29 cellular contexts compared by ENCODE assay signal in genomic region chr12:131788070-131788469, GRCh38. TPM values are rescaled to one million over a fixed set of nuclear protein-coding genes. Genes with fewer than 3 reads are reported as not detected.
"Had no signal": no experiment of that assay in that cellular context is flagged by ENCODE, and none has a peak within 500 bp of the region (broad histone marks: within the 10 kb centered on the region; RNA-seq: fewer than 3 reads in every experiment).

No MANE protein-coding gene starts in this region.

- H3K27me3 Mint-ChIP-seq: activated CD4-positive, alpha-beta memory T cell treated with anti-CD3 and anti-CD28 coated beads, Interleukin-2, amount 10 ng/mL, durations not matched to agents 7 days and 5 days; activated CD4-positive, alpha-beta T cell treated with anti-CD3 and anti-CD28 coated beads, Interleukin-2, amount 10 ng/mL, durations not matched to agents 7 days and 5 days; activated naive CD8-positive, alpha-beta T cell treated with anti-CD3 and anti-CD28 coated beads for 36 hours; activated T-cell treated with anti-CD3 and anti-CD28 coated beads, Interleukin-2, amount 50 U/mL, for 24 hours; brain had no signal

- H3K4me3 ChIP-seq: ascending aorta, breast epithelium, cardiac muscle cell, colonic mucosa, esophagus squamous epithelium, gastroesophageal sphincter had no signal

- H3K4me1 Mint-ChIP-seq: activated CD4-positive, alpha-beta memory T cell treated with anti-CD3 and anti-CD28 coated beads, Interleukin-2, amount 10 ng/mL, durations not matched to agents 7 days and 5 days; activated CD4-positive, alpha-beta T cell treated with anti-CD3 and anti-CD28 coated beads, Interleukin-2, amount 10 ng/mL, durations not matched to agents 7 days and 5 days had no signal

- H3K27ac ChIP-seq: ascending aorta, breast epithelium, cardiac muscle cell, colonic mucosa, epithelial cell of prostate, esophagus squamous epithelium, gastroesophageal sphincter had no signal

- H3K27ac Mint-ChIP-seq: activated CD4-positive, alpha-beta memory T cell treated with anti-CD3 and anti-CD28 coated beads, Interleukin-2, amount 10 ng/mL, durations not matched to agents 7 days and 5 days; activated CD4-positive, alpha-beta T cell treated with anti-CD3 and anti-CD28 coated beads, Interleukin-2, amount 10 ng/mL, durations not matched to agents 7 days and 5 days; activated naive CD8-positive, alpha-beta T cell treated with anti-CD3 and anti-CD28 coated beads for 36 hours; activated T-cell treated with anti-CD3 and anti-CD28 coated beads, Interleukin-2, amount 50 U/mL, for 24 hours; activated T-cell treated with anti-CD3 and anti-CD28 coated beads, Interleukin-2, amount 50 U/mL, for 72 hours had no signal

- H3K9me3 Mint-ChIP-seq: activated CD4-positive, alpha-beta memory T cell treated with anti-CD3 and anti-CD28 coated beads, Interleukin-2, amount 10 ng/mL, durations not matched to agents 7 days and 5 days; activated CD4-positive, alpha-beta T cell treated with anti-CD3 and anti-CD28 coated beads, Interleukin-2, amount 10 ng/mL, durations not matched to agents 7 days and 5 days; activated naive CD8-positive, alpha-beta T cell treated with anti-CD3 and anti-CD28 coated beads for 36 hours; activated T-cell treated with anti-CD3 and anti-CD28 coated beads, Interleukin-2, amount 50 U/mL, for 24 hours; activated T-cell treated with anti-CD3 and anti-CD28 coated beads, Interleukin-2, amount 50 U/mL, for 72 hours; brain had no signal

- H3K4me1 ChIP-seq: ascending aorta, breast epithelium, colonic mucosa had no signal

- DNase-seq: activated CD4-positive, alpha-beta memory T cell treated with anti-CD3 and anti-CD28 coated beads, Interleukin-2, amount 10 ng/mL, durations not matched to agents 7 days and 5 days; activated CD4-positive, alpha-beta T cell treated with anti-CD3 and anti-CD28 coated beads for 1 hour; activated CD4-positive, alpha-beta T cell treated with anti-CD3 and anti-CD28 coated beads for 4 hours; activated CD4-positive, alpha-beta T cell treated with anti-CD3 and anti-CD28 coated beads, Interleukin-2, amount 10 ng/mL, durations not matched to agents 7 days and 5 days; activated CD4-positive, alpha-beta T cell treated with anti-CD3 and anti-CD28 coated beads, Interleukin-2, amount 50 U/mL, for 4 hours; activated CD8-positive, alpha-beta memory T cell treated with anti-CD3 and anti-CD28 coated beads, Interleukin-2, amount 50 U/mL, for 48 hours; activated effector memory CD4-positive, alpha-beta T cell treated with Interleukin-2 at 50 U/mL for 16 hours; activated gamma-delta T cell treated with Interleukin-2 at 50 U/mL for 16 hours; activated naive CD4-positive, alpha-beta T cell treated with anti-CD3 and anti-CD28 coated beads, Interleukin-2, amount 50 U/mL, for 16 hours; activated naive CD4-positive, alpha-beta T cell treated with Interleukin-2 at 50 U/mL for 16 hours; activated naive CD8-positive, alpha-beta T cell treated with anti-CD3 and anti-CD28 coated beads for 36 hours; activated T-cell treated with anti-CD3 and anti-CD28 coated beads for 4 hours; activated T-cell treated with anti-CD3 and anti-CD28 coated beads, Interleukin-2, amount 50 U/mL, for 24 hours; activated T-cell treated with anti-CD3 and anti-CD28 coated beads, Interleukin-2, amount 50 U/mL, for 72 hours; central memory CD4-positive, alpha-beta T cell; cerebellar nuclear complex; colonic mucosa; effector CD8-positive, alpha-beta T cell; esophagus squamous epithelium; foreskin melanocyte; T-helper 2 cell had no signal

- H3K4me3 Mint-ChIP-seq: activated CD4-positive, alpha-beta memory T cell treated with anti-CD3 and anti-CD28 coated beads, Interleukin-2, amount 10 ng/mL, durations not matched to agents 7 days and 5 days; activated CD4-positive, alpha-beta T cell treated with anti-CD3 and anti-CD28 coated beads, Interleukin-2, amount 10 ng/mL, durations not matched to agents 7 days and 5 days; activated naive CD8-positive, alpha-beta T cell treated with anti-CD3 and anti-CD28 coated beads for 36 hours; activated T-cell treated with anti-CD3 and anti-CD28 coated beads, Interleukin-2, amount 50 U/mL, for 24 hours; activated T-cell treated with anti-CD3 and anti-CD28 coated beads, Interleukin-2, amount 50 U/mL, for 72 hours; brain had no signal

- H3K9me3 ChIP-seq: ascending aorta, breast epithelium, colonic mucosa, esophagus squamous epithelium, gastroesophageal sphincter had no signal

- H3K27me3 ChIP-seq: ascending aorta, breast epithelium, cardiac muscle cell, colonic mucosa, esophagus squamous epithelium, gastroesophageal sphincter had no signal

- ATAC-seq: activated T-cell treated with anti-CD3 and anti-CD28 coated beads, Interleukin-2, amount 50 U/mL, for 72 hours; gastroesophageal sphincter had no signal

- FAIRE-seq: endometrium, endothelial cell of umbilical vein had no signal

RNA-seq across cellular contexts. Expression of gene MMP17, which starts 40.1 kb away (rescaled TPM):
- total RNA-seq: activated T-cell treated with anti-CD3 and anti-CD28 coated beads, Interleukin-2, amount 50 U/mL, for 72 hours; cardiac muscle cell had no signal
